23 cellular contexts compared by ENCODE assay signal in genomic region chr14:104594310-104595046, GRCh38. TPM values are rescaled to one million over a fixed set of nuclear protein-coding genes. Genes with fewer than 3 reads are reported as not detected.
"Had no signal": no experiment of that assay in that cellular context is flagged by ENCODE, and none has a peak within 500 bp of the region (broad histone marks: within the 10 kb centered on the region; RNA-seq: fewer than 3 reads in every experiment).

No MANE protein-coding gene starts in this region.

- H3K4me3 ChIP-seq: ascending aorta, pancreas, testis, uterus had no signal

- H3K27ac Mint-ChIP-seq: activated naive CD4-positive, alpha-beta T cell treated with anti-CD3 and anti-CD28 coated beads, Interleukin-2, amount 50 U/mL, for 72 hours; activated T-cell treated with anti-CD3 and anti-CD28 coated beads, Interleukin-2, amount 50 U/mL, for 24 hours; activated T-helper 17 cell treated with anti-CD3 and anti-CD28 coated beads, Interleukin-2, amount 50 U/mL, for 72 hours; mesothelial cell of epicardium; natural killer cell had no signal

- DNase-seq: activated CD4-positive, alpha-beta T cell treated with anti-CD3 and anti-CD28 coated beads for 1 hour; activated T-cell treated with anti-CD3 and anti-CD28 coated beads, Interleukin-2, amount 50 U/mL, for 24 hours; brain microvascular endothelial cell; central memory CD4-positive, alpha-beta T cell; effector memory CD4-positive, alpha-beta T cell; foreskin melanocyte; islet precursor cell; mammary epithelial cell; natural killer cell; stimulated activated CD4-positive, alpha-beta T cell treated with anti-CD3 and anti-CD28 coated beads, Interleukin-2, amount 100 ng/mL, for 48 hours; stimulated activated CD8-positive, alpha-beta memory T cell treated with anti-CD3 and anti-CD28 coated beads, Interleukin-4, amount 100 ng/mL, for 48 hours; stimulated activated naive CD4-positive, alpha-beta T cell; testis; trophoblast cell; uterus; WERI-Rb-1 had no signal

- H3K36me3 ChIP-seq: ascending aorta, brain microvascular endothelial cell, neutrophil, pancreas, uterus, WERI-Rb-1 had no signal

- H3K27ac ChIP-seq: ascending aorta, brain microvascular endothelial cell, neutrophil, pancreas, testis, uterus, WERI-Rb-1 had no signal

- H3K4me3 Mint-ChIP-seq: activated T-cell treated with anti-CD3 and anti-CD28 coated beads, Interleukin-2, amount 50 U/mL, for 24 hours; activated T-helper 17 cell treated with anti-CD3 and anti-CD28 coated beads, Interleukin-2, amount 50 U/mL, for 72 hours; mesothelial cell of epicardium; natural killer cell had no signal

- H3K9me3 ChIP-seq: ascending aorta, neutrophil, pancreas, testis, uterus had no signal

- H3K4me1 Mint-ChIP-seq: natural killer cell had no signal

- H3K36me3 Mint-ChIP-seq: activated naive CD4-positive, alpha-beta T cell treated with anti-CD3 and anti-CD28 coated beads, Interleukin-2, amount 50 U/mL, for 72 hours; mesothelial cell of epicardium; natural killer cell had no signal

- H3K27me3 ChIP-seq: ascending aorta, brain microvascular endothelial cell, neutrophil, pancreas, testis, uterus had no signal

- ATAC-seq: activated naive CD4-positive, alpha-beta T cell treated with anti-CD3 and anti-CD28 coated beads, Interleukin-2, amount 50 U/mL, for 72 hours; activated T-helper 17 cell treated with anti-CD3 and anti-CD28 coated beads, Interleukin-2, amount 50 U/mL, for 72 hours; natural killer cell had no signal

- H3K9me3 Mint-ChIP-seq: activated naive CD4-positive, alpha-beta T cell treated with anti-CD3 and anti-CD28 coated beads, Interleukin-2, amount 50 U/mL, for 72 hours; activated T-cell treated with anti-CD3 and anti-CD28 coated beads, Interleukin-2, amount 50 U/mL, for 24 hours; activated T-helper 17 cell treated with anti-CD3 and anti-CD28 coated beads, Interleukin-2, amount 50 U/mL, for 72 hours; mesothelial cell of epicardium; natural killer cell had no signal

- H3K4me1 ChIP-seq: ascending aorta, pancreas, testis, uterus had no signal

RNA-seq across cellular contexts. Expression of gene TMEM179, which starts 10.1 kb away (rescaled TPM):
- total RNA-seq: ascending aorta, natural killer cell had no signal
- polyA plus RNA-seq: mammary epithelial cell had no signal

RNA-seq across cellular contexts. Expression of gene C14orf180, which starts 14.9 kb away (rescaled TPM):
- total RNA-seq: activated naive CD4-positive, alpha-beta T cell treated with anti-CD3 and anti-CD28 coated beads, Interleukin-2, amount 50 U/mL, for 72 hours; activated T-helper 17 cell treated with anti-CD3 and anti-CD28 coated beads, Interleukin-2, amount 50 U/mL, for 72 hours; dermis microvascular lymphatic vessel endothelial cell; mammary epithelial cell; natural killer cell had no signal
- polyA plus RNA-seq: mammary epithelial cell had no signal
